ENCODE assay signal across 1 cellular context in the genomic region with DNA sequence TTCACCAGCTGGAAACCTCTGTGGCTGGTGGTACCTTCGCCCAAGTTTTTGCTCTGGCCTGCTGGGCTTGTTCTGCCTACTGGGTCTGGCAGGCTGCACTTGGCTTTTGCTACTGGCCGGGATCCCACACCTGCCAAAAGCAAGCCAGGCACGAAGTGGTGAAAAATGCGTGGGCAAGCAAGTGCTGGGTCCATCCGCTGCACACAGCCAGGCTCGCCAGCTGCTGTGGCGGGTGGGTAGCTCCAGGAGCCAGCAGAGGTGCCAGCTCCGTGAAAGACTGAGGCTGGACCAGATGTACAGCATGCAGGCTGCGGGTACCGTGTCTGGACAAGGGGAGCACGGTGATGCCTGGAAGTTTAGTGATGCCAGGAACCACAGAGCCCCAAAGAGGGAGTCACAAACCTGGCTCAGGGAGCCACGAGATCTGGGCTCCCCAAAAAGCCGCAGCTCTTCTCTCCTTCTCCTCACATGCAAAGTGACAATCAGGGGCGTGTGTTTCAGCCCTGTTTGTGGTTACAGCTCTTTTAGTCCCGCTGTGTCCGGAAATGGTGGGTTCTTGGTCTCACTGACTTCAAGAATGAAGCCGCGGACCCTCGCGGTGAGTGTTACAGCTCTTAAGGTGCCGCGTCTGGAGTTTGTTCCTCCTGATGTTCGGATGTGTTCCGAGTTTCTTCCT.
TF ChIP-seq lines count a peak whose summit lies in the region.

No MANE protein-coding gene starts in this region.

TF ChIP-seq in HepG2, 621 proteins besides CTCF, POLR2A, EP300 and RAD21 (continued from another document):
- TF ChIP-seq, protein P1, sequence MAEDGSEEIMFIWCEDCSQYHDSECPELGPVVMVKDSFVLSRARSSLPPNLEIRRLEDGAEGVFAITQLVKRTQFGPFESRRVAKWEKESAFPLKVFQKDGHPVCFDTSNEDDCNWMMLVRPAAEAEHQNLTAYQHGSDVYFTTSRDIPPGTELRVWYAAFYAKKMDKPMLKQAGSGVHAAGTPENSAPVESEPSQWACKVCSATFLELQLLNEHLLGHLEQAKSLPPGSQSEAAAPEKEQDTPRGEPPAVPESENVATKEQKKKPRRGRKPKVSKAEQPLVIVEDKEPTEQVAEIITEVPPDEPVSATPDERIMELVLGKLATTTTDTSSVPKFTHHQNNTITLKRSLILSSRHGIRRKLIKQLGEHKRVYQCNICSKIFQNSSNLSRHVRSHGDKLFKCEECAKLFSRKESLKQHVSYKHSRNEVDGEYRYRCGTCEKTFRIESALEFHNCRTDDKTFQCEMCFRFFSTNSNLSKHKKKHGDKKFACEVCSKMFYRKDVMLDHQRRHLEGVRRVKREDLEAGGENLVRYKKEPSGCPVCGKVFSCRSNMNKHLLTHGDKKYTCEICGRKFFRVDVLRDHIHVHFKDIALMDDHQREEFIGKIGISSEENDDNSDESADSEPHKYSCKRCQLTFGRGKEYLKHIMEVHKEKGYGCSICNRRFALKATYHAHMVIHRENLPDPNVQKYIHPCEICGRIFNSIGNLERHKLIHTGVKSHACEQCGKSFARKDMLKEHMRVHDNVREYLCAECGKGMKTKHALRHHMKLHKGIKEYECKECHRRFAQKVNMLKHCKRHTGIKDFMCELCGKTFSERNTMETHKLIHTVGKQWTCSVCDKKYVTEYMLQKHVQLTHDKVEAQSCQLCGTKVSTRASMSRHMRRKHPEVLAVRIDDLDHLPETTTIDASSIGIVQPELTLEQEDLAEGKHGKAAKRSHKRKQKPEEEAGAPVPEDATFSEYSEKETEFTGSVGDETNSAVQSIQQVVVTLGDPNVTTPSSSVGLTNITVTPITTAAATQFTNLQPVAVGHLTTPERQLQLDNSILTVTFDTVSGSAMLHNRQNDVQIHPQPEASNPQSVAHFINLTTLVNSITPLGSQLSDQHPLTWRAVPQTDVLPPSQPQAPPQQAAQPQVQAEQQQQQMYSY (CRISPR knock-in tag; IDR thresholded peaks at IDR 0.05) = no peak
- TF ChIP-seq TCF7L2 (IDR thresholded peaks at IDR 0.05; ENCODE audit: low read depth, low read length) = no peak
- TF ChIP-seq RFX3 (CRISPR knock-in tag; IDR thresholded peaks at IDR 0.05) = no peak
- TF ChIP-seq TSC22D2 (CRISPR knock-in tag; IDR thresholded peaks at IDR 0.05; ENCODE audit: borderline replicate concordance) = no peak
- TF ChIP-seq E2F5 (CRISPR knock-in tag; conservative IDR thresholded peaks at IDR 0.05) = no peak
- no peak for TF ChIP-seq ETV5 (CRISPR knock-in tag; IDR thresholded peaks at IDR 0.05; ENCODE audit: borderline replicate concordance)
- no peak for TF ChIP-seq ZNF138 (CRISPR knock-in tag; IDR thresholded peaks at IDR 0.05; ENCODE audit: low read depth)
- TF ChIP-seq CEBPZ (IDR thresholded peaks at IDR 0.05; ENCODE audit: low read length) = no peak
- TF ChIP-seq KMT2A (CRISPR knock-in tag; IDR thresholded peaks at IDR 0.05) = no peak
- TF ChIP-seq, protein P2, sequence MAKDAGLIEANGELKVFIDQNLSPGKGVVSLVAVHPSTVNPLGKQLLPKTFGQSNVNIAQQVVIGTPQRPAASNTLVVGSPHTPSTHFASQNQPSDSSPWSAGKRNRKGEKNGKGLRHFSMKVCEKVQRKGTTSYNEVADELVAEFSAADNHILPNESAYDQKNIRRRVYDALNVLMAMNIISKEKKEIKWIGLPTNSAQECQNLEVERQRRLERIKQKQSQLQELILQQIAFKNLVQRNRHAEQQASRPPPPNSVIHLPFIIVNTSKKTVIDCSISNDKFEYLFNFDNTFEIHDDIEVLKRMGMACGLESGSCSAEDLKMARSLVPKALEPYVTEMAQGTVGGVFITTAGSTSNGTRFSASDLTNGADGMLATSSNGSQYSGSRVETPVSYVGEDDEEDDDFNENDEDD (CRISPR knock-in tag; IDR thresholded peaks at IDR 0.05; ENCODE audit: borderline replicate concordance) = no peak
- no peak for TF ChIP-seq ELF4 (CRISPR knock-in tag; IDR thresholded peaks at IDR 0.05; ENCODE audit: borderline replicate concordance)
- TF ChIP-seq ATF1 (CRISPR knock-in tag; IDR thresholded peaks at IDR 0.05) = no peak
